ENCODE assay signal across 1 cellular context in genomic region chr6:32070814-32071466, GRCh38.
TF ChIP-seq lines count a peak whose summit lies in the region.

No MANE protein-coding gene starts in this region.

TF ChIP-seq in WTC11, 78 proteins besides CTCF, POLR2A, EP300 and RAD21 (continued from another document):
- TF ChIP-seq IRF1 (CRISPR knock-in tag; IDR thresholded peaks at IDR 0.05) (no peak), CBFB (CRISPR knock-in tag; IDR thresholded peaks at IDR 0.05; ENCODE audit: low read depth) (no peak), FOXK1 (CRISPR knock-in tag; IDR thresholded peaks at IDR 0.05) (no peak), PRDM15 (CRISPR knock-in tag; IDR thresholded peaks at IDR 0.05) (no peak), ZNF219 (CRISPR knock-in tag; IDR thresholded peaks at IDR 0.05; ENCODE audit: borderline replicate concordance) (no peak)
TF ChIP-seq in WTC11: peak in this region for 0.
